Comparison of ENCODE assay signal across 8 cellular contexts in genomic region chr7:100465702-100466311, GRCh38. TPM values are rescaled to one million over a fixed set of nuclear protein-coding genes. Genes with fewer than 3 reads are reported as not detected.
A peak's percentile ranks its signal among the peaks of the same experiment; 100 is the strongest.
DNase-seq lines count a peak whose midpoint lies in the region; ATAC-seq, FAIRE-seq and TF ChIP-seq lines count a peak whose summit lies in the region.

No MANE protein-coding gene starts in this region.

- H3K56ac ChIP-seq in mesendoderm (ENCODE audit: low read length), result peak overlapping the region; percentile 42

- no peak overlapping the region for H3K4me2 ChIP-seq in OCI-LY3 (ENCODE audit: low read length)
- no peak overlapping the region for H3K4me2 ChIP-seq in mesendoderm (ENCODE audit: low read length)

- H2AFZ ChIP-seq in OCI-LY3 (ENCODE audit: low read depth, low read length), result no peak overlapping the region

- DNase-seq in AG08395 (ENCODE audit: low spot score) (peak; percentile 91), H54 (ENCODE audit: insufficient read length, low spot score) (peak; percentile 89), endodermal cell (peak; percentile 87), mesendoderm (peak; percentile 86)

- H3K9me3 ChIP-seq in OCI-LY3 (ENCODE audit: insufficient read depth, low read length) (no peaks in the 10 kb centered on the region), endodermal cell (ENCODE audit: control insufficient read depth, low read length) (no peaks in the 10 kb centered on the region)

- no peaks in the 10 kb centered on the region for H3K27me3 Mint-ChIP-seq in endodermal cell (ENCODE audit: insufficient read depth)

- H3K18ac ChIP-seq in mesendoderm (ENCODE audit: low read length), result peak overlapping the region; percentile 31

- no peak overlapping the region for H2BK15ac ChIP-seq in mesendoderm (replicated peaks; ENCODE audit: low read depth)

- H4K5ac ChIP-seq in mesendoderm (ENCODE audit: low read length), result no peak overlapping the region

- peaks cover 6% of the 10 kb centered on the region for H3K36me3 ChIP-seq in OCI-LY3 (replicated peaks; ENCODE audit: low read depth, low read length)
- H3K36me3 ChIP-seq in endodermal cell (ENCODE audit: control insufficient read depth, insufficient read depth, low read length), result peaks cover 16% of the 10 kb centered on the region
- no peaks in the 10 kb centered on the region for H3K36me3 ChIP-seq in mesendoderm (ENCODE audit: control insufficient read depth, insufficient read depth, low read length)

- H3K79me2 ChIP-seq in OCI-LY3 (ENCODE audit: low read length) (no peaks in the 10 kb centered on the region), mesendoderm (ENCODE audit: control insufficient read depth, insufficient read depth, low read length) (no peaks in the 10 kb centered on the region)

- H3K9me3 Mint-ChIP-seq in endodermal cell, result no peaks in the 10 kb centered on the region

- H3K4me1 ChIP-seq in OCI-LY3 (ENCODE audit: low read length) (no peaks in the 10 kb centered on the region), endodermal cell (ENCODE audit: control insufficient read depth, insufficient read depth, low read length) (no peaks in the 10 kb centered on the region), mesendoderm (ENCODE audit: control insufficient read depth, low read depth, low read length) (no peaks in the 10 kb centered on the region)

- peak; percentile 32; the same call in 1 of the 2 replicates for TF ChIP-seq CTCF in OCI-LY3 (IDR thresholded peaks at IDR 0.05; ENCODE audit: low read depth, low read length)
- TF ChIP-seq CTCF in endodermal cell (conservative IDR thresholded peaks at IDR 0.05), result peak; percentile 78

- no peak overlapping the region for H3K4ac ChIP-seq in mesendoderm (ENCODE audit: low read depth, low read length)

- no peak overlapping the region for H2BK120ac ChIP-seq in mesendoderm (ENCODE audit: low read depth, low read length)

- no peak for ATAC-seq in GM21390 (IDR thresholded peaks at IDR 0.05; ENCODE audit: unreplicated experiment)
- no peak for ATAC-seq in GM19467 (IDR thresholded peaks at IDR 0.05; ENCODE audit: unreplicated experiment)
- no peak for ATAC-seq in HG03378 (IDR thresholded peaks at IDR 0.05; ENCODE audit: unreplicated experiment)

- no peak overlapping the region for H4K8ac ChIP-seq in mesendoderm (ENCODE audit: low read depth, low read length)

- H3K23ac ChIP-seq in mesendoderm (ENCODE audit: low read length), result no peak overlapping the region

- no peaks in the 10 kb centered on the region for H3K27me3 ChIP-seq in OCI-LY3 (ENCODE audit: low read depth, low read length)
- no peaks in the 10 kb centered on the region for H3K27me3 ChIP-seq in endodermal cell (ENCODE audit: control insufficient read depth, insufficient read depth, low read length, poor library complexity, severe bottlenecking)
- H3K27me3 ChIP-seq in mesendoderm (ENCODE audit: insufficient read depth, low read length, poor library complexity), result no peaks in the 10 kb centered on the region

- no peak for FAIRE-seq in H54 (lab: Jason Lieb, UNC)

- no peaks in the 10 kb centered on the region for H3K79me1 ChIP-seq in mesendoderm (ENCODE audit: low read length)

- no peak overlapping the region for H3K27ac ChIP-seq in OCI-LY3 (ENCODE audit: low read length)
- no peak overlapping the region for H3K27ac ChIP-seq in endodermal cell (ENCODE audit: low read depth, low read length)
- H3K27ac ChIP-seq in mesendoderm (ENCODE audit: low read depth, low read length), result no peak overlapping the region

- H3K4me3 Mint-ChIP-seq in endodermal cell, result no peak overlapping the region

- TF ChIP-seq POLR2A in H54 (IDR thresholded peaks at IDR 0.05; ENCODE audit: low read depth, low read length), result no peak

- H3K9ac ChIP-seq in OCI-LY3 (ENCODE audit: low read length) (no peak overlapping the region), endodermal cell (ENCODE audit: extremely low read depth, low read length, poor library complexity, severe bottlenecking) (no peak overlapping the region), mesendoderm (ENCODE audit: low read length) (no peak overlapping the region)

- no peaks in the 10 kb centered on the region for H3K4me1 Mint-ChIP-seq in endodermal cell

- WGBS in endodermal cell (ENCODE audit: insufficient coverage in 1 of 2, insufficient read length in 1 of 2), 2 experiments, result 30 to 37% methylated on average over 7 to 17 of the region's 17 CpGs
- no CpG with 5 or more reads among the region's 17 CpGs for WGBS in mesendoderm (ENCODE audit: extremely low coverage, insufficient coverage, low lambda C conversion rate)

- H4K20me1 ChIP-seq in OCI-LY3 (ENCODE audit: insufficient read depth, low read length), result peaks cover 6% of the 10 kb centered on the region

- H3K36me3 Mint-ChIP-seq in endodermal cell (ENCODE audit: low read depth), result peaks cover 5% of the 10 kb centered on the region

- H2AK5ac ChIP-seq in mesendoderm (ENCODE audit: low read length), result no peak overlapping the region

- no peak overlapping the region for H2BK5ac ChIP-seq in mesendoderm (ENCODE audit: low read length)

- no peak overlapping the region for H3K27ac Mint-ChIP-seq in endodermal cell

- H3K4me3 ChIP-seq in OCI-LY3 (ENCODE audit: low read length) (no peak overlapping the region), endodermal cell (ENCODE audit: low read length) (no peak overlapping the region), mesendoderm (ENCODE audit: low read length) (no peak overlapping the region)

RNA-seq across cellular contexts. Expression of gene SPACDR, which starts 1.7 kb away (rescaled TPM):
- 1 to 10 TPM; 1.3 to 1.5 TPM for total RNA-seq in endodermal cell
- 1.4 TPM for polyA plus RNA-seq in endodermal cell (2013, experiment 1 of 2)
- polyA plus RNA-seq in endodermal cell (2013, experiment 2 of 2), result 0.83 TPM
- 0.10 TPM for polyA plus RNA-seq in mesendoderm (2013, experiment 1 of 2)
- 0.08 TPM for polyA plus RNA-seq in mesendoderm (2013, experiment 2 of 2)

RNA-seq across cellular contexts. Expression of gene TSC22D4, which starts 13.2 kb away (rescaled TPM):
- 10 to 100 TPM; 30.9 to 35.2 TPM for total RNA-seq in endodermal cell
- polyA plus RNA-seq in endodermal cell (2013, experiment 1 of 2), result 23.5 TPM
- 25.1 TPM for polyA plus RNA-seq in endodermal cell (2013, experiment 2 of 2)
- polyA plus RNA-seq in mesendoderm (2013, experiment 1 of 2), result 15.8 TPM
- 16.1 TPM for polyA plus RNA-seq in mesendoderm (2013, experiment 2 of 2)

RNA-seq across cellular contexts. Expression of gene NYAP1, which starts 17.9 kb away (rescaled TPM):
- total RNA-seq in endodermal cell, result 1 to 10 TPM; 7.9 to 9.3 TPM
- polyA plus RNA-seq in endodermal cell (2013, experiment 1 of 2), result 10.5 TPM
- polyA plus RNA-seq in endodermal cell (2013, experiment 2 of 2), result 11.1 TPM
- 1.2 TPM for polyA plus RNA-seq in mesendoderm (2013, experiment 1 of 2)
- 1.3 TPM for polyA plus RNA-seq in mesendoderm (2013, experiment 2 of 2)

RNA-seq across cellular contexts. Expression of gene PPP1R35, which starts 29.5 kb away (rescaled TPM):
- 10 to 100 TPM; 43.8 to 65.6 TPM for total RNA-seq in endodermal cell
- polyA plus RNA-seq in endodermal cell (2013, experiment 1 of 2), result 46.4 TPM
- 47.1 TPM for polyA plus RNA-seq in endodermal cell (2013, experiment 2 of 2)
- 58.9 TPM for polyA plus RNA-seq in mesendoderm (2013, experiment 1 of 2)
- polyA plus RNA-seq in mesendoderm (2013, experiment 2 of 2), result 59.9 TPM

RNA-seq across cellular contexts. Expression of gene MEPCE, which starts 36.2 kb away (rescaled TPM):
- total RNA-seq in endodermal cell, result 10 to 100 TPM; 32.9 to 48.0 TPM
- polyA plus RNA-seq in endodermal cell (2013, experiment 1 of 2), result 37.6 TPM
- 34.8 TPM for polyA plus RNA-seq in endodermal cell (2013, experiment 2 of 2)
- polyA plus RNA-seq in mesendoderm (2013, experiment 1 of 2), result 33.8 TPM
- polyA plus RNA-seq in mesendoderm (2013, experiment 2 of 2), result 34.3 TPM
